Comparison of ENCODE assay signal across 8 cellular contexts in genomic region chr16:57591086-57591869, GRCh38. TPM values are rescaled to one million over a fixed set of nuclear protein-coding genes. Genes with fewer than 3 reads are reported as not detected.
DNase-seq lines count a peak whose midpoint lies in the region; ATAC-seq and TF ChIP-seq lines count a peak whose summit lies in the region.

No MANE protein-coding gene starts in this region.

- H3K4me1 Mint-ChIP-seq in CD4-positive, alpha-beta memory T cell, result peaks cover 28 to 49% (median 35%) of the 10 kb centered on the region in 4 donors
- H3K4me1 Mint-ChIP-seq in activated CD8-positive, alpha-beta T cell treated with anti-CD3 and anti-CD28 coated beads, Interleukin-2, amount 10 ng/mL, durations not matched to agents 7 days and 5 days (ENCODE audit: low read depth), result peaks cover 77% of the 10 kb centered on the region
- H3K4me1 Mint-ChIP-seq in endothelial cell (ENCODE audit: unreplicated experiment) (peaks cover 9% of the 10 kb centered on the region), mesothelial cell of epicardium (peaks cover 11% of the 10 kb centered on the region)

- DNase-seq in CD4-positive, alpha-beta memory T cell, result peak; percentile 49 to 60 (median 59)
- DNase-seq in NCI-H82 (lab: John Stamatoyannopoulos, UW) (peak; percentile 78), endothelial cell (ENCODE audit: low spot score) (peak; percentile 83), mesothelial cell of epicardium (ENCODE audit: low spot score in 2 of 2, unreplicated experiment in 2 of 2) (peak; percentile 56 to 85)
- peak; percentile 85 for DNase-seq in activated CD8-positive, alpha-beta T cell treated with anti-CD3 and anti-CD28 coated beads, Interleukin-2, amount 10 ng/mL, durations not matched to agents 7 days and 5 days
- peak; percentile 13 to 54 (median 33) for DNase-seq in stimulated activated naive CD4-positive, alpha-beta T cell (lab: John Stamatoyannopoulos, UW)

- no peak overlapping the region for H3K27ac ChIP-seq in CD4-positive, alpha-beta memory T cell (ENCODE audit: low read depth, low read length)

- CTCF ChIA-PET in CD4-positive, alpha-beta memory T cell (lab: Charles Lee; ENCODE audit: partially characterized antibody), result interaction anchor here (0.6 to 19.4 kb wide), 15 partner anchors 9 to 307 kb away, joined by 3 to 357 read pairs (median 3); no protein-coding TSS in a partner anchor
- CTCF ChIA-PET in activated CD8-positive, alpha-beta T cell treated with anti-CD3 and anti-CD28 coated beads, Interleukin-2, amount 10 ng/mL, durations not matched to agents 7 days and 5 days (lab: Charles Lee), result interaction anchor here (0.6 to 7.7 kb wide), 32 partner anchors 10 to 408 kb away, joined by 3 to 179 read pairs (median 4); partner anchors contain the start of genes ADGRG1, CIAPIN1, COQ9 and KATNB1

- H3K4me3 Mint-ChIP-seq in CD4-positive, alpha-beta memory T cell, result peak overlapping the region in 6 of 8 donors; percentile 23 to 89 (median 56)
- peak overlapping the region; percentile 68 for H3K4me3 Mint-ChIP-seq in activated CD8-positive, alpha-beta T cell treated with anti-CD3 and anti-CD28 coated beads, Interleukin-2, amount 10 ng/mL, durations not matched to agents 7 days and 5 days
- H3K4me3 Mint-ChIP-seq in endothelial cell (ENCODE audit: unreplicated experiment) (peak overlapping the region; percentile 1), mesothelial cell of epicardium (no peak overlapping the region)

- POLR2A ChIA-PET in CD4-positive, alpha-beta memory T cell (lab: Charles Lee; ENCODE audit: partially characterized antibody), result interaction anchor here (0.8 to 3.7 kb wide), 9 partner anchors 10 to 144 kb away, joined by 3 to 36 read pairs (median 9); partner anchors contain the start of genes CIAPIN1, COQ9 and KATNB1
- POLR2A ChIA-PET in activated CD8-positive, alpha-beta T cell treated with anti-CD3 and anti-CD28 coated beads, Interleukin-2, amount 10 ng/mL, durations not matched to agents 7 days and 5 days (lab: Charles Lee), result interaction anchor here (0.7 to 5.0 kb wide), 9 partner anchors 9 to 410 kb away, joined by 3 to 34 read pairs (median 7); partner anchors contain the start of genes KATNB1 and USB1

- peaks cover 1 to 5% of the 10 kb centered on the region in 2 donors for H3K36me3 Mint-ChIP-seq in CD4-positive, alpha-beta memory T cell
- peaks cover 41% of the 10 kb centered on the region for H3K36me3 Mint-ChIP-seq in activated CD8-positive, alpha-beta T cell treated with anti-CD3 and anti-CD28 coated beads, Interleukin-2, amount 10 ng/mL, durations not matched to agents 7 days and 5 days (ENCODE audit: low read depth)
- H3K36me3 Mint-ChIP-seq in endothelial cell (ENCODE audit: low read depth, unreplicated experiment), result no peaks in the 10 kb centered on the region
- H3K36me3 Mint-ChIP-seq in mesothelial cell of epicardium, result no peaks in the 10 kb centered on the region

- H3K36me3 ChIP-seq in CD4-positive, alpha-beta memory T cell (ENCODE audit: insufficient read depth, low read length), result no peaks in the 10 kb centered on the region

- H3K27ac Mint-ChIP-seq in CD4-positive, alpha-beta memory T cell, result peak overlapping the region; percentile 8 to 91 (median 68)
- peak overlapping the region; percentile 92 for H3K27ac Mint-ChIP-seq in activated CD8-positive, alpha-beta T cell treated with anti-CD3 and anti-CD28 coated beads, Interleukin-2, amount 10 ng/mL, durations not matched to agents 7 days and 5 days
- H3K27ac Mint-ChIP-seq in endothelial cell (ENCODE audit: unreplicated experiment), result no peak overlapping the region
- H3K27ac Mint-ChIP-seq in mesothelial cell of epicardium, result peak overlapping the region; percentile 79

- ATAC-seq in GM19328 (IDR thresholded peaks at IDR 0.05; ENCODE audit: unreplicated experiment) (peak; percentile 71), HG03442 (IDR thresholded peaks at IDR 0.05; ENCODE audit: unreplicated experiment) (peak; percentile 86)
- peak; percentile 71 for ATAC-seq in activated CD8-positive, alpha-beta T cell treated with anti-CD3 and anti-CD28 coated beads, Interleukin-2, amount 10 ng/mL, durations not matched to agents 7 days and 5 days

- H3K9me3 Mint-ChIP-seq in CD4-positive, alpha-beta memory T cell, result peaks cover 2 to 5% (median 4%) of the 10 kb centered on the region in 8 donors
- H3K9me3 Mint-ChIP-seq in activated CD8-positive, alpha-beta T cell treated with anti-CD3 and anti-CD28 coated beads, Interleukin-2, amount 10 ng/mL, durations not matched to agents 7 days and 5 days (ENCODE audit: insufficient read depth), result peaks cover 19% of the 10 kb centered on the region
- H3K9me3 Mint-ChIP-seq in endothelial cell (ENCODE audit: unreplicated experiment) (no peaks in the 10 kb centered on the region), mesothelial cell of epicardium (peaks cover 11% of the 10 kb centered on the region)

- H3K9me3 ChIP-seq in CD4-positive, alpha-beta memory T cell (ENCODE audit: control insufficient read depth in 1 of 2, low read length in 2 of 2), result no peaks in the 10 kb centered on the region

- no peaks in the 10 kb centered on the region for H3K27me3 Mint-ChIP-seq in CD4-positive, alpha-beta memory T cell
- no peaks in the 10 kb centered on the region for H3K27me3 Mint-ChIP-seq in activated CD8-positive, alpha-beta T cell treated with anti-CD3 and anti-CD28 coated beads, Interleukin-2, amount 10 ng/mL, durations not matched to agents 7 days and 5 days (ENCODE audit: low read depth)
- H3K27me3 Mint-ChIP-seq in endothelial cell (ENCODE audit: unreplicated experiment) (peaks cover 3% of the 10 kb centered on the region), mesothelial cell of epicardium (ENCODE audit: low read depth) (peaks cover 2% of the 10 kb centered on the region)

- intact Hi-C loops in CD4-positive, alpha-beta memory T cell (cut with micrococcal nuclease), result loop anchor here (1.0 to 5.0 kb wide), 6 partner anchors 11 to 411 kb away; partner anchors contain the start of genes KATNB1, USB1 and ZNF319

- H3K27me3 ChIP-seq in CD4-positive, alpha-beta memory T cell (ENCODE audit: insufficient read depth, low read length), result no peaks in the 10 kb centered on the region

- peaks cover 35% of the 10 kb centered on the region for H3K4me1 ChIP-seq in CD4-positive, alpha-beta memory T cell (ENCODE audit: insufficient read depth, low read length)

- TF ChIP-seq CTCF in endothelial cell (IDR thresholded peaks at IDR 0.05; ENCODE audit: unreplicated experiment) (peak; percentile 77), mesothelial cell of epicardium (IDR thresholded peaks at IDR 0.05; ENCODE audit: unreplicated experiment) (peak; percentile 88)

- no peak overlapping the region for H3K4me3 ChIP-seq in CD4-positive, alpha-beta memory T cell (ENCODE audit: low read length in 2 of 2)

RNA-seq across cellular contexts. Expression of gene ADGRG1, which starts 37.2 kb away (rescaled TPM):
- under 1 TPM; 0.33 to 0.41 TPM for total RNA-seq in CD4-positive, alpha-beta memory T cell
- polyA plus RNA-seq in CD4-positive, alpha-beta memory T cell, result under 1 TPM in 1 of 2 donors, not detected in 1; 0.53 TPM
- 1 to 10 TPM; 3.3 to 3.7 TPM for total RNA-seq in activated CD8-positive, alpha-beta T cell treated with anti-CD3 and anti-CD28 coated beads, Interleukin-2, amount 10 ng/mL, durations not matched to agents 7 days and 5 days
- total RNA-seq in endothelial cell (ENCODE audit: unreplicated experiment), result 2.7 TPM
- 65.8 to 67.1 TPM (median 66.9 TPM) in 3 replicates for total RNA-seq in mesothelial cell of epicardium

RNA-seq across cellular contexts. Expression of gene ADGRG5, which starts 48.8 kb away (rescaled TPM):
- total RNA-seq in CD4-positive, alpha-beta memory T cell, result 1 to 10 TPM; 1.5 to 3.0 TPM
- polyA plus RNA-seq in CD4-positive, alpha-beta memory T cell, result 1 to 10 TPM; 2.3 to 3.8 TPM
- 10 to 100 TPM; 16.0 to 18.1 TPM for total RNA-seq in activated CD8-positive, alpha-beta T cell treated with anti-CD3 and anti-CD28 coated beads, Interleukin-2, amount 10 ng/mL, durations not matched to agents 7 days and 5 days
- total RNA-seq in endothelial cell (ENCODE audit: unreplicated experiment) (0.28 TPM), mesothelial cell of epicardium (1.1 to 1.3 TPM (median 1.3 TPM) in 3 replicates)

RNA-seq across cellular contexts. Expression of gene CCDC102A, which starts 54.9 kb away (rescaled TPM):
- total RNA-seq in CD4-positive, alpha-beta memory T cell, result 1 to 10 TPM; 4.7 to 5.4 TPM
- polyA plus RNA-seq in CD4-positive, alpha-beta memory T cell, result 1 to 10 TPM; 1.2 to 9.9 TPM
- total RNA-seq in activated CD8-positive, alpha-beta T cell treated with anti-CD3 and anti-CD28 coated beads, Interleukin-2, amount 10 ng/mL, durations not matched to agents 7 days and 5 days, result 10 to 100 TPM; 16.3 to 18.2 TPM
- total RNA-seq in endothelial cell (ENCODE audit: unreplicated experiment) (14.6 TPM), mesothelial cell of epicardium (30.6 to 31.9 TPM (median 31.3 TPM) in 3 replicates)

Comparison
In these comparisons a context has a peak if more than half of its experiments do, and no peak if none do; other contexts are left out.
1. DNase-seq: peak in every context shown above with its lines; median percentile 85 in activated CD8-positive, alpha-beta T cell treated with anti-CD3 and anti-CD28 coated beads, Interleukin-2, amount 10 ng/mL, durations not matched to agents 7 days and 5 days; 83 in endothelial cell; 78 in NCI-H82; 70 in mesothelial cell of epicardium; 59 in CD4-positive, alpha-beta memory T cell; 33 in stimulated activated naive CD4-positive, alpha-beta T cell.
2. RNA of gene ADGRG1, which starts 37.2 kb away (total RNA-seq): 65.8 to 67.1 TPM in mesothelial cell of epicardium; 3.3 to 3.7 TPM in activated CD8-positive, alpha-beta T cell treated with anti-CD3 and anti-CD28 coated beads, Interleukin-2, amount 10 ng/mL, durations not matched to agents 7 days and 5 days, 2.7 TPM in endothelial cell (single experiment) and 0.33 to 0.41 TPM in CD4-positive, alpha-beta memory T cell; every median in the first group is over 10 times any median in the second.
3. Peak in every context shown above with its lines, with median percentiles within 50 percentile points of each other: ATAC-seq.